In the genomic region with DNA sequence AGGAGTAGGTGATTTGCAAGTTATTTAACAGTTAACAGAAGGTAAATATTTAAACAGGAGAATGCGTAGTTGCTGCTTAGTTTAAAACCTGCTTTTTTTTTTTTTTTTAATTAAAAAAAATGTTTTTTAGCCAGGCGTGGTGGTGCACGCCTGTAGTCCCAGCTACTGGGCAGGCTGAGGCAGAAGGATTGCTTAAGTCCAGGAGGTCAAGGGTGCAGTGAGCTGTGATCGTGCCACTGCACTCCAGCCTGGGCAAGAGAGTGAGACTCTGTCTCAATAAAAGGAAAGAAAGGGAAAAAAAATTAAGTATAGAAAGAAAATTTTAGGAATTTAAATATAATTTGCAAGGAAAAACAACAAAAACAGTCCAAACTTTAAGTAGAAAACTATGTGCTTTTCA, we compare ENCODE assay signal across 27 cellular contexts.
"Had no signal": no experiment of that assay in that cellular context is flagged by ENCODE, and none has a peak within 500 bp of the region (broad histone marks: within the 10 kb centered on the region; RNA-seq: fewer than 3 reads in every experiment).

No MANE protein-coding gene starts in this region.

- H3K9me3 ChIP-seq: colonic mucosa, esophagus muscularis mucosa, esophagus squamous epithelium, gastrocnemius medialis, gastroesophageal sphincter, heart left ventricle, heart right ventricle had no signal

- H3K36me3 ChIP-seq: colonic mucosa, esophagus muscularis mucosa, gastrocnemius medialis had no signal

- H3K27ac ChIP-seq: colonic mucosa, coronary artery, dorsolateral prefrontal cortex, epithelial cell of prostate, esophagus muscularis mucosa, esophagus squamous epithelium, foreskin keratinocyte, gastrocnemius medialis, gastroesophageal sphincter, heart left ventricle, heart right ventricle had no signal

- ATAC-seq: effector memory CD8-positive, alpha-beta T cell; esophagus mucosa; foreskin keratinocyte; gastrocnemius medialis; gastroesophageal sphincter; heart left ventricle; heart right ventricle had no signal

- H3K4me3 ChIP-seq: colonic mucosa, coronary artery, dorsolateral prefrontal cortex, esophagus muscularis mucosa, esophagus squamous epithelium, gastrocnemius medialis, gastroesophageal sphincter, heart left ventricle, heart right ventricle had no signal

- FAIRE-seq: colon, endometrium, frontal cortex had no signal

- H3K27me3 ChIP-seq: colonic mucosa, dorsolateral prefrontal cortex, esophagus muscularis mucosa, esophagus squamous epithelium, foreskin keratinocyte, gastrocnemius medialis, gastroesophageal sphincter, heart left ventricle, heart right ventricle had no signal

- DNase-seq: colonic mucosa; cortex of kidney; dermis blood vessel endothelial cell; dorsolateral prefrontal cortex; effector CD4-positive, alpha-beta T cell; effector CD8-positive, alpha-beta T cell; effector memory CD4-positive, alpha-beta T cell; effector memory CD8-positive, alpha-beta T cell; endodermal cell; erythroblast; esophagus squamous epithelium; foreskin fibroblast; foreskin keratinocyte; foreskin melanocyte; gastrocnemius medialis; glutamatergic neuron; head of caudate nucleus; heart left ventricle; heart right ventricle had no signal

- H3K4me1 ChIP-seq: colonic mucosa, esophagus muscularis mucosa, foreskin keratinocyte, gastroesophageal sphincter had no signal
